Comparison of ENCODE assay signal across 9 cellular contexts in the genomic region with DNA sequence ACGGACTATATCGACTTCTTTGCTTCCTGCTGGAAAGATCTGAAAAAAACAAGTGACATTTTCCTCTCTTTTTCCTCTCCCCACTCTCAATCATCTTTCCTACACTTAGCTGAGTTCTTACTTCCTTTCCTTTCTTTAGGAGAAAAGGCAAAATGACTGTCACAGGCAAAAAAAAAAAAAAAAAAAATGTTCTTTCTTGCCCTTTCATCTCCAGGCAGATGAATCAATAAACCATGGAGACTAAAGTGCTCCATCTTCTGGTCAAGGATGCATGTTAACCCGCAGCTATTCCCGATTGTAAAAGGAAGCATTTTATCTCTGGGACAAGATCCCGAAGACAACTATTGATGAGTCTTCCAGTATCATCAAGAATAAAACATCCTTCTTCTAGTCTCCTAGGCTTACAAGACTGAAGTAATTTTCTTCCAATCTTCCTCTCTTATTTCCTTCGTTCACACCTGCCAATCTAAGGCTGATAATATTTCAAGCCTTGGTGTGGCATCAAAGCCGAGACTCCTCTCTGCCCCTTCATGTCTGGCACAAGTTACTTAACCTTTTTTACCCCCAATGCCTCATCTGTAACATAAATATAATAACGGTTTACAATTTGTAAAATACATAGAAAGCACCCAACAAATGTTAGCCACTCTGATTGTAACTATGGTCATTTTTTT.
DNase-seq lines count a peak whose midpoint lies in the region; ATAC-seq and TF ChIP-seq lines count a peak whose summit lies in the region.
"Had no signal": no experiment of that assay in that cellular context is flagged by ENCODE, and none has a peak within 500 bp of the region (broad histone marks: within the 10 kb centered on the region; RNA-seq: fewer than 3 reads in every experiment).

No MANE protein-coding gene starts in this region.

- H3K27me3 ChIP-seq in body of pancreas (no peaks in the 10 kb centered on the region), left lung (no peaks in the 10 kb centered on the region)

- no peaks in the 10 kb centered on the region for H3K27me3 Mint-ChIP-seq in activated CD8-positive, alpha-beta T cell treated with anti-CD3 and anti-CD28 coated beads for 36 hours
- no peaks in the 10 kb centered on the region for H3K27me3 Mint-ChIP-seq in activated CD8-positive, alpha-beta T cell treated with anti-CD3 and anti-CD28 coated beads, Interleukin-2, amount 10 ng/mL, durations not matched to agents 7 days and 5 days (ENCODE audit: low read depth)
- H3K27me3 Mint-ChIP-seq: activated naive CD8-positive, alpha-beta T cell treated with anti-CD3 and anti-CD28 coated beads, Interleukin-2, amount 10 ng/mL, durations not matched to agents 7 days and 5 days had no signal

- DNase-seq in activated CD8-positive, alpha-beta T cell treated with anti-CD3 and anti-CD28 coated beads for 36 hours = no peak
- no peak for DNase-seq in activated CD8-positive, alpha-beta T cell treated with anti-CD3 and anti-CD28 coated beads, Interleukin-2, amount 10 ng/mL, durations not matched to agents 7 days and 5 days
- DNase-seq in NCI-H2171 treated with DMSO at 0.1 percent for 48 hours (lab: John Stamatoyannopoulos, UW) = peak; percentile 65
- peak in 1 of 4 donors; percentile 26 for DNase-seq in body of pancreas
- no peak for DNase-seq in left lung
- DNase-seq in activated CD4-positive, alpha-beta T cell treated with anti-CD3 and anti-CD28 coated beads for 1 hour = no peak
- DNase-seq: activated naive CD8-positive, alpha-beta T cell treated with anti-CD3 and anti-CD28 coated beads, Interleukin-2, amount 10 ng/mL, durations not matched to agents 7 days and 5 days had no signal

- intact Hi-C loops in activated CD8-positive, alpha-beta T cell treated with anti-CD3 and anti-CD28 coated beads for 36 hours (cut with micrococcal nuclease) = no loop called here
- intact Hi-C loops in body of pancreas (cut with DNase I) (no loop called here), left lung (cut with DNase I) (no loop called here)

- H3K4me1 ChIP-seq in body of pancreas (no peaks in the 10 kb centered on the region), left lung (peaks cover 0 to 24% of the 10 kb centered on the region in 2 donors)

- H3K9me3 ChIP-seq in body of pancreas = no peaks in the 10 kb centered on the region
- no peaks in the 10 kb centered on the region for H3K9me3 ChIP-seq in left lung

- peak overlapping the region; percentile 39 for H3K27ac Mint-ChIP-seq in activated CD8-positive, alpha-beta T cell treated with anti-CD3 and anti-CD28 coated beads for 36 hours
- no peak overlapping the region for H3K27ac Mint-ChIP-seq in activated CD8-positive, alpha-beta T cell treated with anti-CD3 and anti-CD28 coated beads, Interleukin-2, amount 10 ng/mL, durations not matched to agents 7 days and 5 days
- H3K27ac Mint-ChIP-seq: activated naive CD8-positive, alpha-beta T cell treated with anti-CD3 and anti-CD28 coated beads, Interleukin-2, amount 10 ng/mL, durations not matched to agents 7 days and 5 days had no signal

- no peak for TF ChIP-seq POLR2A in body of pancreas (IDR thresholded peaks at IDR 0.05)

- CTCF ChIA-PET in activated CD8-positive, alpha-beta T cell treated with anti-CD3 and anti-CD28 coated beads for 36 hours (lab: Charles Lee) = interaction anchor here (0.6 to 1.6 kb wide), 4 partner anchors 10 to 799 kb away, joined by 3 to 4 read pairs (median 4); no protein-coding TSS in a partner anchor
- CTCF ChIA-PET in activated CD8-positive, alpha-beta T cell treated with anti-CD3 and anti-CD28 coated beads, Interleukin-2, amount 10 ng/mL, durations not matched to agents 7 days and 5 days (lab: Charles Lee) = interaction anchor here (1.0 to 2.0 kb wide), 4 partner anchors 15 to 1227 kb away, joined by 4 to 7 read pairs (median 4); no protein-coding TSS in a partner anchor

- H3K36me3 ChIP-seq in body of pancreas (replicated peaks in 1 of 2; ENCODE audit: insufficient read depth in 1 of 2, low read depth in 2 of 2) (no peaks in the 10 kb centered on the region), left lung (no peaks in the 10 kb centered on the region)

- H3K27ac ChIP-seq in body of pancreas (no peak overlapping the region), left lung (no peak overlapping the region)

- TF ChIP-seq CTCF in activated CD8-positive, alpha-beta T cell treated with anti-CD3 and anti-CD28 coated beads for 36 hours (IDR thresholded peaks at IDR 0.05) = no peak
- TF ChIP-seq CTCF in body of pancreas (IDR thresholded peaks at IDR 0.05) (peak in 6 of 7 experiments; percentile 25 to 56 (median 46)), left lung (IDR thresholded peaks at IDR 0.05) (peak in 1 of 2 donors; percentile 26)

- no peaks in the 10 kb centered on the region for H3K9me3 Mint-ChIP-seq in activated CD8-positive, alpha-beta T cell treated with anti-CD3 and anti-CD28 coated beads for 36 hours
- H3K9me3 Mint-ChIP-seq in activated CD8-positive, alpha-beta T cell treated with anti-CD3 and anti-CD28 coated beads, Interleukin-2, amount 10 ng/mL, durations not matched to agents 7 days and 5 days (ENCODE audit: insufficient read depth) = no peaks in the 10 kb centered on the region

- H3K36me3 Mint-ChIP-seq in activated CD8-positive, alpha-beta T cell treated with anti-CD3 and anti-CD28 coated beads for 36 hours (ENCODE audit: low read depth) = no peaks in the 10 kb centered on the region
- H3K36me3 Mint-ChIP-seq in activated CD8-positive, alpha-beta T cell treated with anti-CD3 and anti-CD28 coated beads, Interleukin-2, amount 10 ng/mL, durations not matched to agents 7 days and 5 days (ENCODE audit: low read depth) = no peaks in the 10 kb centered on the region

- POLR2A ChIA-PET in activated CD8-positive, alpha-beta T cell treated with anti-CD3 and anti-CD28 coated beads for 36 hours (lab: Charles Lee) = interaction anchor here (0.6 kb wide), 1 partner anchor 747 kb away, joined by 5 read pairs; no protein-coding TSS in a partner anchor
- POLR2A ChIA-PET in activated CD8-positive, alpha-beta T cell treated with anti-CD3 and anti-CD28 coated beads, Interleukin-2, amount 10 ng/mL, durations not matched to agents 7 days and 5 days (lab: Charles Lee) = no interaction called here

- H3K4me1 Mint-ChIP-seq in activated CD8-positive, alpha-beta T cell treated with anti-CD3 and anti-CD28 coated beads for 36 hours (ENCODE audit: low read depth) = peaks cover 17% of the 10 kb centered on the region
- peaks cover 9% of the 10 kb centered on the region for H3K4me1 Mint-ChIP-seq in activated CD8-positive, alpha-beta T cell treated with anti-CD3 and anti-CD28 coated beads, Interleukin-2, amount 10 ng/mL, durations not matched to agents 7 days and 5 days (ENCODE audit: low read depth)

- H3K4me3 ChIP-seq in body of pancreas (no peak overlapping the region), left lung (no peak overlapping the region)

- ATAC-seq in activated CD8-positive, alpha-beta T cell treated with anti-CD3 and anti-CD28 coated beads for 36 hours = no peak
- no peak for ATAC-seq in activated CD8-positive, alpha-beta T cell treated with anti-CD3 and anti-CD28 coated beads, Interleukin-2, amount 10 ng/mL, durations not matched to agents 7 days and 5 days
- ATAC-seq in body of pancreas (no peak), left lung (peak; percentile 53), HG03095 (IDR thresholded peaks at IDR 0.05; ENCODE audit: unreplicated experiment) (no peak), HG03280 (IDR thresholded peaks at IDR 0.05; ENCODE audit: unreplicated experiment) (no peak)

- peak overlapping the region; percentile 11 for H3K4me3 Mint-ChIP-seq in activated CD8-positive, alpha-beta T cell treated with anti-CD3 and anti-CD28 coated beads for 36 hours
- no peak overlapping the region for H3K4me3 Mint-ChIP-seq in activated CD8-positive, alpha-beta T cell treated with anti-CD3 and anti-CD28 coated beads, Interleukin-2, amount 10 ng/mL, durations not matched to agents 7 days and 5 days
- H3K4me3 Mint-ChIP-seq: activated naive CD8-positive, alpha-beta T cell treated with anti-CD3 and anti-CD28 coated beads, Interleukin-2, amount 10 ng/mL, durations not matched to agents 7 days and 5 days had no signal

- 26 to 29% methylated on average over 8 of the region's 8 CpGs for WGBS in body of pancreas, 2 donors
